In genomic region chr2:191643425-191643824, GRCh38 we compare ENCODE assay signal across 17 cellular contexts. TPM values are rescaled to one million over a fixed set of nuclear protein-coding genes. Genes with fewer than 3 reads are reported as not detected.
DNase-seq lines count a peak whose midpoint lies in the region; ATAC-seq, FAIRE-seq and TF ChIP-seq lines count a peak whose summit lies in the region.
"Had no signal": no experiment of that assay in that cellular context is flagged by ENCODE, and none has a peak within 500 bp of the region (broad histone marks: within the 10 kb centered on the region; RNA-seq: fewer than 3 reads in every experiment).

No MANE protein-coding gene starts in this region.

- CTCF ChIA-PET in H1 (lab: Charles Lee; ENCODE audit: partially characterized antibody): interaction anchor here (0.6 to 1.7 kb wide), 5 partner anchors 10 to 228 kb away, joined by 3 to 4 read pairs (median 3); no protein-coding TSS in a partner anchor

- H3K79me1 ChIP-seq in H1 (ENCODE audit: low read depth, low read length): no peaks in the 10 kb centered on the region

- H3K9me3 ChIP-seq in H1 (ENCODE audit: insufficient read depth in 2 of 2, low read depth in 1 of 2, low read length in 1 of 2) (no peaks in the 10 kb centered on the region), mucosa of descending colon (no peaks in the 10 kb centered on the region)
- H3K9me3 ChIP-seq: HAP-1, MG63 had no signal

- H4K8ac ChIP-seq in H1 (ENCODE audit: extremely low read depth, insufficient read depth, low read length): no peak overlapping the region

- H3K9ac ChIP-seq in H1 (replicated peaks in 1 of 4; ENCODE audit: extremely low read depth in 1 of 4, low read depth in 3 of 4, low read length in 3 of 4): no peak overlapping the region

- H3K36me3 ChIP-seq in H1 (ENCODE audit: control insufficient read depth in 2 of 4, insufficient read depth in 4 of 4, low read length in 3 of 4) (no peaks in the 10 kb centered on the region), mucosa of descending colon (ENCODE audit: low read depth) (no peaks in the 10 kb centered on the region)
- H3K36me3 ChIP-seq: HAP-1, MG63 had no signal

- intact Hi-C loops in activated CD4-positive, alpha-beta T cell treated with anti-CD3 and anti-CD28 coated beads, Interleukin-2, amount 10 ng/mL, durations not matched to agents 24 days and 14 days (cut with micrococcal nuclease): no loop called here
- intact Hi-C loops in mucosa of descending colon (cut with DNase I, micrococcal nuclease): no loop called here

- DNase-seq in activated CD4-positive, alpha-beta T cell treated with anti-CD3 and anti-CD28 coated beads, Interleukin-2, amount 10 ng/mL, durations not matched to agents 24 days and 14 days: peak; percentile 49
- DNase-seq in activated CD4-positive, alpha-beta T cell treated with anti-CD3 and anti-CD28 coated beads, Interleukin-2, amount 50 U/mL, for 48 hours: no peak
- DNase-seq in H1 (ENCODE audit: low read depth in 1 of 2, low spot score in 2 of 2) (no peak), mucosa of descending colon (peak; percentile 59 to 67 (median 64)), HPDE6-E6E7 (ENCODE audit: extremely low spot score) (no peak), mucosa of gallbladder (ENCODE audit: low spot score) (no peak), cerebellar nuclear complex (lab: John Stamatoyannopoulos, UW) (no peak)
- DNase-seq: MG63, NCI-H1092 treated with DMSO at 0.1 percent for 48 hours, NCI-H187, NCI-H2171, NCI-H510A treated with DMSO at 0.1 percent for 48 hours, SIG-M5, SW 1271 had no signal

- no peak overlapping the region for H3K4me3 Mint-ChIP-seq in activated CD4-positive, alpha-beta T cell treated with anti-CD3 and anti-CD28 coated beads, Interleukin-2, amount 10 ng/mL, durations not matched to agents 24 days and 14 days
- H3K4me3 Mint-ChIP-seq: CD14-positive monocyte had no signal

- H3K36me3 Mint-ChIP-seq in activated CD4-positive, alpha-beta T cell treated with anti-CD3 and anti-CD28 coated beads, Interleukin-2, amount 10 ng/mL, durations not matched to agents 24 days and 14 days (ENCODE audit: low read depth): no peaks in the 10 kb centered on the region

- no peak overlapping the region for H3K4me2 ChIP-seq in H1 (ENCODE audit: insufficient read depth in 1 of 2, low read depth in 2 of 2, low read length in 2 of 2)

- no peak overlapping the region for H4K5ac ChIP-seq in H1 (ENCODE audit: insufficient read length, low read depth, low read length)

- no peak overlapping the region for H2BK12ac ChIP-seq in H1 (ENCODE audit: low read depth, low read length)

- ATAC-seq in mucosa of descending colon (peak; percentile 97), GM21447 (IDR thresholded peaks at IDR 0.05; ENCODE audit: unreplicated experiment) (no peak)

- H3K4me1 Mint-ChIP-seq in activated CD4-positive, alpha-beta T cell treated with anti-CD3 and anti-CD28 coated beads, Interleukin-2, amount 10 ng/mL, durations not matched to agents 24 days and 14 days: peaks cover 28% of the 10 kb centered on the region

- POLR2A ChIA-PET in H1 (lab: Charles Lee; ENCODE audit: partially characterized antibody): no interaction called here

- no peaks in the 10 kb centered on the region for H3K27me3 ChIP-seq in H1 (replicated peaks in 1 of 4; ENCODE audit: control insufficient read depth in 3 of 4, extremely low read depth in 1 of 4, insufficient read depth in 3 of 4, low read length in 3 of 4)
- H3K27me3 ChIP-seq: MG63 had no signal

- no peak for TF ChIP-seq RAD21 in H1 (IDR thresholded peaks at IDR 0.05 in 1 of 2, conservative IDR thresholded peaks at IDR 0.05 in 1 of 2; ENCODE audit: low read depth in 2 of 2, low read length in 2 of 2)

- H3K27me3 Mint-ChIP-seq in activated CD4-positive, alpha-beta T cell treated with anti-CD3 and anti-CD28 coated beads, Interleukin-2, amount 10 ng/mL, durations not matched to agents 24 days and 14 days: peaks cover 9% of the 10 kb centered on the region

- H3K9me3 Mint-ChIP-seq in activated CD4-positive, alpha-beta T cell treated with anti-CD3 and anti-CD28 coated beads, Interleukin-2, amount 10 ng/mL, durations not matched to agents 24 days and 14 days: peaks cover 9% of the 10 kb centered on the region

- H2AFZ ChIP-seq in H1 (ENCODE audit: low read length): 0 out of 2 replicates have a peak overlapping the region, but pooled peaks have one; percentile 9

- H4K91ac ChIP-seq in H1 (replicated peaks; ENCODE audit: insufficient read length, low read length): no peak overlapping the region

- H3K4me1 ChIP-seq in H1 (replicated peaks in 1 of 4; ENCODE audit: control insufficient read depth in 3 of 4, insufficient read depth in 4 of 4, low read length in 3 of 4) (peaks cover 0 to 1% (median 1%) of the 10 kb centered on the region in 4 experiments; a peak in 2 of 7 replicates), mucosa of descending colon (ENCODE audit: low read depth) (peaks cover 9% of the 10 kb centered on the region)

- H3K4me3 ChIP-seq in H1 (ENCODE audit: extremely low read depth in 1 of 4, insufficient read depth in 2 of 4, low read depth in 3 of 4, low read length in 4 of 4): no peak overlapping the region
- no peak overlapping the region for H3K4me3 ChIP-seq in mucosa of descending colon
- H3K4me3 ChIP-seq: HAP-1, MG63 had no signal

- no peak overlapping the region for H2AK5ac ChIP-seq in H1 (ENCODE audit: low read depth, low read length)

- H3K14ac ChIP-seq in H1 (ENCODE audit: insufficient read length): no peak overlapping the region

- H3K23ac ChIP-seq in H1 (ENCODE audit: insufficient read length): no peak overlapping the region

- H2BK120ac ChIP-seq in H1 (replicated peaks; ENCODE audit: low read depth, low read length): no peak overlapping the region

- no peak overlapping the region for H2BK5ac ChIP-seq in H1 (ENCODE audit: low read depth, low read length)

- no peak overlapping the region for H3K4ac ChIP-seq in H1 (replicated peaks; ENCODE audit: insufficient read length, low read depth, low read length)

- 84% methylated on average over 5 of the region's 5 CpGs; no CpG with 5 or more reads in 1 of the 2 experiments for WGBS in H1 (ENCODE audit: extremely low coverage in 1 of 2, insufficient coverage in 1 of 2, insufficient read length in 1 of 2, insufficient replicate concordance in 2 of 2, low coverage in 1 of 2, low lambda C conversion rate in 2 of 2, missing lambda C conversion rate in 1 of 2), 2 experiments

- H3K23me2 ChIP-seq in H1 (ENCODE audit: low read depth, low read length): peaks cover 1% of the 10 kb centered on the region; the same call in 1 of the 2 replicates

- no peaks in the 10 kb centered on the region for H4K20me1 ChIP-seq in H1 (replicated peaks in 1 of 2; ENCODE audit: control insufficient read depth in 1 of 2, insufficient read depth in 2 of 2, low read length in 2 of 2)

- H2BK15ac ChIP-seq in H1 (ENCODE audit: low read length): no peak overlapping the region

- TF ChIP-seq POLR2A in H1 (IDR thresholded peaks at IDR 0.05; ENCODE audit: control extremely low read depth in 1 of 2, low read depth in 2 of 2, low read length in 2 of 2): no peak

- H2BK20ac ChIP-seq in H1 (ENCODE audit: low read length): no peak overlapping the region

- H3K79me2 ChIP-seq in H1 (ENCODE audit: control insufficient read depth in 1 of 2, insufficient read depth in 2 of 2, low read length in 2 of 2): no peaks in the 10 kb centered on the region

- no peak overlapping the region for H3K56ac ChIP-seq in H1 (replicated peaks; ENCODE audit: insufficient read length, low read depth, low read length)

- H3K18ac ChIP-seq in H1 (ENCODE audit: extremely low read depth, low read length): no peak overlapping the region

- no peak overlapping the region for H3K27ac ChIP-seq in H1 (ENCODE audit: low read depth, low read length)

- no peak for FAIRE-seq in H1 (lab: Jason Lieb, UNC)

- no peak overlapping the region for H3K27ac Mint-ChIP-seq in activated CD4-positive, alpha-beta T cell treated with anti-CD3 and anti-CD28 coated beads, Interleukin-2, amount 10 ng/mL, durations not matched to agents 24 days and 14 days
- H3K27ac Mint-ChIP-seq: CD14-positive monocyte had no signal

- no peak for TF ChIP-seq EP300 in H1 (IDR thresholded peaks at IDR 0.05; ENCODE audit: borderline replicate concordance in 1 of 2, low read depth in 2 of 2, low read length in 2 of 2)

- TF ChIP-seq CTCF in H1 (IDR thresholded peaks at IDR 0.05; ENCODE audit: control extremely low read depth in 1 of 3, insufficient read depth in 1 of 3, low read depth in 1 of 3, low read length in 3 of 3) (no peak), mucosa of descending colon (IDR thresholded peaks at IDR 0.05) (no peak)

TF ChIP-seq in H1, 55 proteins besides CTCF, POLR2A, EP300 and RAD21 (continues in another document):
- TF ChIP-seq KDM1A (IDR thresholded peaks at IDR 0.05; ENCODE audit: borderline replicate concordance, low read length) (no peak), RFX5 (IDR thresholded peaks at IDR 0.05; ENCODE audit: borderline replicate concordance, low read depth, low read length) (no peak), CEBPB (IDR thresholded peaks at IDR 0.05; ENCODE audit: low read depth, low read length) (no peak), NRF1 (IDR thresholded peaks at IDR 0.05; ENCODE audit: low read depth, low read length) (no peak), ASH2L (IDR thresholded peaks at IDR 0.05; ENCODE audit: low read length) (no peak), BACH1 (IDR thresholded peaks at IDR 0.05; ENCODE audit: low read length) (no peak), TCF12 (IDR thresholded peaks at IDR 0.05; ENCODE audit: low read depth, low read length) (no peak), HDAC6 (IDR thresholded peaks at IDR 0.05; ENCODE audit: low read depth, low read length) (no peak), GTF2F1 (IDR thresholded peaks at IDR 0.05; ENCODE audit: borderline replicate concordance, low read depth, low read length) (no peak), KDM4A (IDR thresholded peaks at IDR 0.05; ENCODE audit: low read depth, low read length, severe bottlenecking) (no peak), POU5F1 (IDR thresholded peaks at IDR 0.05; ENCODE audit: low read depth, low read length) (no peak)

RNA-seq across cellular contexts. Expression of gene NABP1, which starts 34.5 kb away (rescaled TPM):
- 50.7 and 53.1 TPM in 2 replicates for total RNA-seq in activated CD4-positive, alpha-beta T cell treated with anti-CD3 and anti-CD28 coated beads, Interleukin-2, amount 10 ng/mL, durations not matched to agents 24 days and 14 days
- 4.8 and 5.0 TPM in 2 replicates for total RNA-seq in H1 (2021; fragmentation: NEBNext Ultra II Directional; extraction: Animal tissue kit (Norgen Biotek cat#: 25700))
- 0.58 and 0.63 TPM in 2 replicates for polyA plus RNA-seq in H1 (2011; rRNA removed)
- 0.81 TPM for polyA plus RNA-seq in H1 (2011; cell fraction: cytosol; rRNA removed)
- polyA plus RNA-seq in H1 (2011; cell fraction: nucleus; rRNA removed): 3.3 TPM
- 0.89 to 2.0 TPM (median 1.5 TPM) in 4 replicates for polyA plus RNA-seq in H1 (2012, experiment 1 of 2)
- polyA plus RNA-seq in H1 (2012, experiment 2 of 2): 0.30 TPM
- 3.0 TPM for polyA plus RNA-seq in H1 (2013, experiment 1 of 2)
- polyA plus RNA-seq in H1 (2013, experiment 2 of 2): 2.8 TPM
- 1.9 and 3.0 TPM in 2 replicates for polyA minus RNA-seq in H1 (2011; rRNA and poly(A)+ RNA removed)
- polyA minus RNA-seq in H1 (2011; cell fraction: cytosol; rRNA and poly(A)+ RNA removed): 2.7 TPM
- polyA minus RNA-seq in H1 (2011; cell fraction: nucleus; rRNA and poly(A)+ RNA removed): 11.5 TPM
- 10 to 100 TPM; 22.1 to 29.8 (median 27.6) TPM for total RNA-seq in mucosa of descending colon
- total RNA-seq in mucosa of gallbladder: 17.4 TPM

Comparison
In these comparisons a context has a peak if more than half of its experiments do, and no peak if none do; other contexts are left out.
1. DNase-seq: peak in activated CD4-positive, alpha-beta T cell treated with anti-CD3 and anti-CD28 coated beads, Interleukin-2, amount 10 ng/mL, durations not matched to agents 24 days and 14 days (single experiment) and mucosa of descending colon (3 of 3); none in activated CD4-positive, alpha-beta T cell treated with anti-CD3 and anti-CD28 coated beads, Interleukin-2, amount 50 U/mL, for 48 hours (0 of 2), H1 (0 of 2), HPDE6-E6E7 (single experiment), mucosa of gallbladder (single experiment) and cerebellar nuclear complex (0 of 2).